In the genomic region with DNA sequence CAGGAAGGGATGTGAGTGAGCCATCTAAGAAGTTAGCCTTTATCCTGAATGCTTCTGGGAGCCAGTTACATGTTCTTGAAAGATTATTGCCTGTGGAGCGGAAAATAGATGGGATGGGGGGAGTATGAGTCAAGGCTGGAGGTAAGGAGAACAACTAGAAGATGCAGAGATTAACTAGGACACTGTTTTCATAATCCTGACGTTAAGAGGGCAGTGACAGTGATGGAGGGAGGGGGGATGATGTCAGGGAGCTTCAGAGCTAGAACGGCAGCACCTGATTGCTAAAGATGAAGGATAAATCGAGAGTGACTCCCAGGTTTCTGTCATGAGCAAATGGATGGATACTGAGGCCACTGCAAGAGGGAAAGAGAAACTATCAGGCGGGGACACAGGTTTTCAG, we compare ENCODE assay signal across 15 cellular contexts. TPM values are rescaled to one million over a fixed set of nuclear protein-coding genes. Genes with fewer than 3 reads are reported as not detected.
DNase-seq lines count a peak whose midpoint lies in the region; ATAC-seq and TF ChIP-seq lines count a peak whose summit lies in the region.
"Had no signal": no experiment of that assay in that cellular context is flagged by ENCODE, and none has a peak within 500 bp of the region (broad histone marks: within the 10 kb centered on the region; RNA-seq: fewer than 3 reads in every experiment).

No MANE protein-coding gene starts in this region.

- H3K36me3 ChIP-seq in HEK293 (ENCODE audit: control insufficient read depth in 2 of 2, insufficient read depth in 1 of 2, low read length in 2 of 2) = no peaks in the 10 kb centered on the region

- no peak for ATAC-seq in activated CD8-positive, alpha-beta T cell treated with anti-CD3 and anti-CD28 coated beads, Interleukin-2, amount 10 ng/mL, durations not matched to agents 7 days and 5 days
- ATAC-seq in activated CD8-positive, alpha-beta T cell treated with anti-CD3 and anti-CD28 coated beads for 36 hours = no peak
- ATAC-seq in activated T-helper 17 cell treated with anti-CD3 and anti-CD28 coated beads, Interleukin-2, amount 50 U/mL, for 72 hours (replicated peaks) = no peak
- ATAC-seq in naive thymus-derived CD8-positive, alpha-beta T cell = no peak

- H3K27me3 Mint-ChIP-seq in activated CD8-positive, alpha-beta T cell treated with anti-CD3 and anti-CD28 coated beads, Interleukin-2, amount 10 ng/mL, durations not matched to agents 7 days and 5 days (ENCODE audit: low read depth) = no peaks in the 10 kb centered on the region
- no peaks in the 10 kb centered on the region for H3K27me3 Mint-ChIP-seq in activated CD8-positive, alpha-beta T cell treated with anti-CD3 and anti-CD28 coated beads for 36 hours
- H3K27me3 Mint-ChIP-seq in activated T-helper 17 cell treated with anti-CD3 and anti-CD28 coated beads, Interleukin-2, amount 50 U/mL, for 72 hours = no peaks in the 10 kb centered on the region
- H3K27me3 Mint-ChIP-seq in naive thymus-derived CD8-positive, alpha-beta T cell = no peaks in the 10 kb centered on the region
- H3K27me3 Mint-ChIP-seq in glutamatergic neuron (ENCODE audit: unreplicated experiment) = peaks cover 5% of the 10 kb centered on the region

- POLR2A ChIA-PET in activated CD8-positive, alpha-beta T cell treated with anti-CD3 and anti-CD28 coated beads, Interleukin-2, amount 10 ng/mL, durations not matched to agents 7 days and 5 days (lab: Charles Lee) = no interaction called here
- POLR2A ChIA-PET in activated CD8-positive, alpha-beta T cell treated with anti-CD3 and anti-CD28 coated beads for 36 hours (lab: Charles Lee) = interaction anchor here (1.3 kb wide), 1 partner anchor 8 kb away, joined by 6 read pairs; no protein-coding TSS in a partner anchor
- POLR2A ChIA-PET in HEK293 (lab: Yijun Ruan, JAX) = no interaction called here
- POLR2A ChIA-PET in naive thymus-derived CD8-positive, alpha-beta T cell (lab: Charles Lee) = interaction anchor here (0.7 to 8.4 kb wide), 3 partner anchors 13 to 178 kb away, joined by 3 to 276 read pairs (median 49); partner anchors contain the start of gene RCSD1

- peaks cover 10% of the 10 kb centered on the region for H3K9me3 Mint-ChIP-seq in activated CD8-positive, alpha-beta T cell treated with anti-CD3 and anti-CD28 coated beads, Interleukin-2, amount 10 ng/mL, durations not matched to agents 7 days and 5 days (ENCODE audit: insufficient read depth)
- peaks cover 5% of the 10 kb centered on the region for H3K9me3 Mint-ChIP-seq in activated CD8-positive, alpha-beta T cell treated with anti-CD3 and anti-CD28 coated beads for 36 hours
- no peaks in the 10 kb centered on the region for H3K9me3 Mint-ChIP-seq in activated T-helper 17 cell treated with anti-CD3 and anti-CD28 coated beads, Interleukin-2, amount 50 U/mL, for 72 hours
- peaks cover 0 to 2% (median 1%) of the 10 kb centered on the region in 9 donors for H3K9me3 Mint-ChIP-seq in naive thymus-derived CD8-positive, alpha-beta T cell
- H3K9me3 Mint-ChIP-seq in glutamatergic neuron (ENCODE audit: unreplicated experiment) = peaks cover 2% of the 10 kb centered on the region

- CTCF ChIA-PET in activated CD8-positive, alpha-beta T cell treated with anti-CD3 and anti-CD28 coated beads, Interleukin-2, amount 10 ng/mL, durations not matched to agents 7 days and 5 days (lab: Charles Lee) = interaction anchor here (1.7 kb wide), 1 partner anchor 18 kb away, joined by 3 read pairs; no protein-coding TSS in a partner anchor
- CTCF ChIA-PET in activated CD8-positive, alpha-beta T cell treated with anti-CD3 and anti-CD28 coated beads for 36 hours (lab: Charles Lee) = interaction anchor here (1.0 to 1.7 kb wide), 2 partner anchors 8 to 19 kb away, joined by 3 to 4 read pairs; no protein-coding TSS in a partner anchor
- CTCF ChIA-PET in HEK293 (lab: Yijun Ruan, JAX) = no interaction called here

- no peak overlapping the region for H3K4me3 ChIP-seq in HEK293 (ENCODE audit: low read depth, low read length)

- H3K36me3 Mint-ChIP-seq in activated CD8-positive, alpha-beta T cell treated with anti-CD3 and anti-CD28 coated beads, Interleukin-2, amount 10 ng/mL, durations not matched to agents 7 days and 5 days (ENCODE audit: low read depth) = peaks cover 18% of the 10 kb centered on the region
- H3K36me3 Mint-ChIP-seq in activated CD8-positive, alpha-beta T cell treated with anti-CD3 and anti-CD28 coated beads for 36 hours (ENCODE audit: low read depth) = peaks cover 5% of the 10 kb centered on the region
- H3K36me3 Mint-ChIP-seq in activated T-helper 17 cell treated with anti-CD3 and anti-CD28 coated beads, Interleukin-2, amount 50 U/mL, for 72 hours (ENCODE audit: low read depth) = no peaks in the 10 kb centered on the region
- H3K36me3 Mint-ChIP-seq in naive thymus-derived CD8-positive, alpha-beta T cell = peaks cover 0 to 2% (median 0%) of the 10 kb centered on the region in 3 donors
- peaks cover 5% of the 10 kb centered on the region for H3K36me3 Mint-ChIP-seq in glutamatergic neuron (ENCODE audit: unreplicated experiment)

- H3K4me1 Mint-ChIP-seq in activated CD8-positive, alpha-beta T cell treated with anti-CD3 and anti-CD28 coated beads, Interleukin-2, amount 10 ng/mL, durations not matched to agents 7 days and 5 days (ENCODE audit: low read depth) = peaks cover 67% of the 10 kb centered on the region
- H3K4me1 Mint-ChIP-seq in activated CD8-positive, alpha-beta T cell treated with anti-CD3 and anti-CD28 coated beads for 36 hours (ENCODE audit: low read depth) = peaks cover 52% of the 10 kb centered on the region
- H3K4me1 Mint-ChIP-seq in activated T-helper 17 cell treated with anti-CD3 and anti-CD28 coated beads, Interleukin-2, amount 50 U/mL, for 72 hours = peaks cover 37% of the 10 kb centered on the region
- H3K4me1 Mint-ChIP-seq in naive thymus-derived CD8-positive, alpha-beta T cell = peaks cover 52 to 82% (median 75%) of the 10 kb centered on the region in 4 donors
- H3K4me1 Mint-ChIP-seq in glutamatergic neuron (ENCODE audit: low read depth, unreplicated experiment) = peaks cover 8% of the 10 kb centered on the region

- H3K4me3 Mint-ChIP-seq in activated CD8-positive, alpha-beta T cell treated with anti-CD3 and anti-CD28 coated beads, Interleukin-2, amount 10 ng/mL, durations not matched to agents 7 days and 5 days = no peak overlapping the region
- H3K4me3 Mint-ChIP-seq in activated CD8-positive, alpha-beta T cell treated with anti-CD3 and anti-CD28 coated beads for 36 hours = no peak overlapping the region
- peak overlapping the region; percentile 86 for H3K4me3 Mint-ChIP-seq in activated T-helper 17 cell treated with anti-CD3 and anti-CD28 coated beads, Interleukin-2, amount 50 U/mL, for 72 hours
- no peak overlapping the region for H3K4me3 Mint-ChIP-seq in naive thymus-derived CD8-positive, alpha-beta T cell
- H3K4me3 Mint-ChIP-seq in glutamatergic neuron (ENCODE audit: unreplicated experiment) = no peak overlapping the region

- TF ChIP-seq CTCF in activated CD8-positive, alpha-beta T cell treated with anti-CD3 and anti-CD28 coated beads for 36 hours (IDR thresholded peaks at IDR 0.05) = no peak
- TF ChIP-seq CTCF in HEK293 (tag by site-specific recombination; IDR thresholded peaks at IDR 0.05) (no peak), glutamatergic neuron (IDR thresholded peaks at IDR 0.05; ENCODE audit: partially characterized antibody, unreplicated experiment) (no peak)

- H3K27ac ChIP-seq in HEK293 (ENCODE audit: extremely low read depth, low read depth, low read length) = no peak overlapping the region

- no peaks in the 10 kb centered on the region for H3K4me1 ChIP-seq in HEK293 (ENCODE audit: control insufficient read depth, insufficient read depth, low read length)

- no peaks in the 10 kb centered on the region for H3K9me3 ChIP-seq in HEK293 (ENCODE audit: control insufficient read depth, insufficient read depth, low read depth, low read length)

- DNase-seq in activated CD8-positive, alpha-beta T cell treated with anti-CD3 and anti-CD28 coated beads, Interleukin-2, amount 10 ng/mL, durations not matched to agents 7 days and 5 days = no peak
- DNase-seq in activated CD8-positive, alpha-beta T cell treated with anti-CD3 and anti-CD28 coated beads for 36 hours = no peak
- no peak for DNase-seq in naive thymus-derived CD8-positive, alpha-beta T cell
- DNase-seq in glutamatergic neuron (no peak), NCI-H1436 (lab: John Stamatoyannopoulos, UW) (no peak), cerebellar cortex (ENCODE audit: low spot score) (no peak)
- DNase-seq: activated effector memory CD4-positive, alpha-beta T cell treated with Interleukin-2 at 50 U/mL for 16 hours; EL; MV-4-11; NCI-H2081; NCI-H510A; stimulated activated naive CD4-positive, alpha-beta T cell treated with Interleukin-2 at 50 U/mL for 16 hours had no signal

- peak overlapping the region; percentile 3 for H3K27ac Mint-ChIP-seq in activated CD8-positive, alpha-beta T cell treated with anti-CD3 and anti-CD28 coated beads, Interleukin-2, amount 10 ng/mL, durations not matched to agents 7 days and 5 days
- no peak overlapping the region for H3K27ac Mint-ChIP-seq in activated CD8-positive, alpha-beta T cell treated with anti-CD3 and anti-CD28 coated beads for 36 hours
- H3K27ac Mint-ChIP-seq in activated T-helper 17 cell treated with anti-CD3 and anti-CD28 coated beads, Interleukin-2, amount 50 U/mL, for 72 hours = peak overlapping the region; percentile 27
- peak overlapping the region in 9 of 10 donors; percentile 5 to 99 (median 81) for H3K27ac Mint-ChIP-seq in naive thymus-derived CD8-positive, alpha-beta T cell
- H3K27ac Mint-ChIP-seq in glutamatergic neuron (ENCODE audit: unreplicated experiment) = no peak overlapping the region

- intact Hi-C loops in activated CD8-positive, alpha-beta T cell treated with anti-CD3 and anti-CD28 coated beads for 36 hours (cut with micrococcal nuclease) = no loop called here

TF ChIP-seq in HEK293, 187 proteins besides CTCF, POLR2A, EP300 and RAD21 (continues in another document):
- TF ChIP-seq ZFP41 (tag by site-specific recombination; IDR thresholded peaks at IDR 0.05; ENCODE audit: borderline replicate concordance) = no peak

RNA-seq across cellular contexts. Expression of gene RCSD1, which starts 10.0 kb away (rescaled TPM):
- 100 to 1,000 TPM; 143 to 145 TPM for total RNA-seq in activated CD8-positive, alpha-beta T cell treated with anti-CD3 and anti-CD28 coated beads, Interleukin-2, amount 10 ng/mL, durations not matched to agents 7 days and 5 days
- total RNA-seq in activated CD8-positive, alpha-beta T cell treated with anti-CD3 and anti-CD28 coated beads for 36 hours = 10 to 100 TPM; 66.4 to 67.9 TPM
- total RNA-seq in activated T-helper 17 cell treated with anti-CD3 and anti-CD28 coated beads, Interleukin-2, amount 50 U/mL, for 72 hours = 10 to 100 TPM; 69.0 to 75.5 TPM
- total RNA-seq in naive thymus-derived CD8-positive, alpha-beta T cell = 100 to 1,000 TPM; 149 to 156 TPM
- 100 to 1,000 TPM; 121 to 132 (median 124) TPM for polyA plus RNA-seq in naive thymus-derived CD8-positive, alpha-beta T cell
- total RNA-seq in glutamatergic neuron (ENCODE audit: unreplicated experiment) = not detected
- total RNA-seq: SK-MEL-5 had no signal

Comparison
In these comparisons a context has a peak if more than half of its experiments do, and no peak if none do; other contexts are left out.
1. H3K27ac Mint-ChIP-seq: peak in activated CD8-positive, alpha-beta T cell treated with anti-CD3 and anti-CD28 coated beads, Interleukin-2, amount 10 ng/mL, durations not matched to agents 7 days and 5 days (single experiment), activated T-helper 17 cell treated with anti-CD3 and anti-CD28 coated beads, Interleukin-2, amount 50 U/mL, for 72 hours (single experiment) and naive thymus-derived CD8-positive, alpha-beta T cell (9 of 10); none in activated CD8-positive, alpha-beta T cell treated with anti-CD3 and anti-CD28 coated beads for 36 hours (single experiment) and glutamatergic neuron (single experiment).
2. POLR2A ChIA-PET loops: an anchor here in activated CD8-positive, alpha-beta T cell treated with anti-CD3 and anti-CD28 coated beads for 36 hours (1.3 kb wide) and naive thymus-derived CD8-positive, alpha-beta T cell (0.7 to 8.4 kb wide); none called in activated CD8-positive, alpha-beta T cell treated with anti-CD3 and anti-CD28 coated beads, Interleukin-2, amount 10 ng/mL, durations not matched to agents 7 days and 5 days and HEK293.
3. RNA of gene RCSD1, which starts 10.0 kb away (total RNA-seq): 149 to 156 TPM in naive thymus-derived CD8-positive, alpha-beta T cell, 143 to 145 TPM in activated CD8-positive, alpha-beta T cell treated with anti-CD3 and anti-CD28 coated beads, Interleukin-2, amount 10 ng/mL, durations not matched to agents 7 days and 5 days, 69.0 to 75.5 TPM in activated T-helper 17 cell treated with anti-CD3 and anti-CD28 coated beads, Interleukin-2, amount 50 U/mL, for 72 hours and 66.4 to 67.9 TPM in activated CD8-positive, alpha-beta T cell treated with anti-CD3 and anti-CD28 coated beads for 36 hours; not detected in glutamatergic neuron (single experiment); every median in the first group is over 10 times any median in the second.